Comparison of ENCODE assay signal across 9 cellular contexts in the genomic region with DNA sequence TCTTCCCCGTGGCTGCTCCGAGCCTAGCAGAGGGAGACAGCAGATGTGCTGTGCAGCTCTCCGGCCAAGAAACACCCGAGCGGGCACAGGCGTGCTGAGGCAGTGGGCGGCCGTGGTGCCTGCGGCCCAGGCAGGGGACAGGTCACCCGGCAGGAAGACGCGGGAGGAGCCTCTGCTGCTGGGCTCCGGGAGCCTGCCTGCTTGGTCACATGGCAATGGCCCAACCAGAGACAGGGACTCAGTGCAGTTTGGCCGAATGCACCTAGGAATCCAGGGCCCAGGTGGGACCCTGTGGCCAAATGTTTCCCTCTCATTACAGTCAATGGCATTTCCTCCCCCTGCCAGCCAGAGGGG.
DNase-seq lines count a peak whose midpoint lies in the region; ATAC-seq and TF ChIP-seq lines count a peak whose summit lies in the region.
"Had no signal": no experiment of that assay in that cellular context is flagged by ENCODE, and none has a peak within 500 bp of the region (broad histone marks: within the 10 kb centered on the region; RNA-seq: fewer than 3 reads in every experiment).

No MANE protein-coding gene starts in this region.

- no peaks in the 10 kb centered on the region for H3K27me3 Mint-ChIP-seq in neural crest cell (ENCODE audit: low read depth)

- no peak overlapping the region for H3K27ac Mint-ChIP-seq in neural crest cell (ENCODE audit: unreplicated experiment)

- ATAC-seq in HG03565 (IDR thresholded peaks at IDR 0.05; ENCODE audit: unreplicated experiment) (no peak), GM21825 (IDR thresholded peaks at IDR 0.05; ENCODE audit: unreplicated experiment) (no peak)

- H3K79me2 ChIP-seq in ACC112 (ENCODE audit: control insufficient read depth, insufficient read depth, low read length, unreplicated experiment), result no peaks in the 10 kb centered on the region

- intact Hi-C loops in esophagus squamous epithelium (cut with DNase I), result loop anchor here (10.0 kb wide), 1 partner anchor 103 kb away; no protein-coding TSS in a partner anchor

- peak; percentile 71 for DNase-seq in NCI-H69 (lab: John Stamatoyannopoulos, UW)
- no peak for DNase-seq in esophagus squamous epithelium (lab: John Stamatoyannopoulos, UW)
- DNase-seq in neural crest cell (ENCODE audit: low read depth, low spot score), result peak; percentile 8
- DNase-seq in activated CD4-positive, alpha-beta T cell treated with anti-CD3 and anti-CD28 coated beads for 48 hours, result no peak
- DNase-seq in stimulated activated CD4-positive, alpha-beta T cell treated with anti-CD3 and anti-CD28 coated beads, Interleukin-1b, Interleukin-23, amount 100 ng/mL, for 48 hours, result no peak

- H3K4me1 ChIP-seq in ACC112 (ENCODE audit: control insufficient read depth, insufficient read depth, low read length, unreplicated experiment), result no peaks in the 10 kb centered on the region
- peaks cover 0 to 13% (median 9%) of the 10 kb centered on the region in 3 donors for H3K4me1 ChIP-seq in esophagus squamous epithelium

- TF ChIP-seq POLR2A in esophagus squamous epithelium (IDR thresholded peaks at IDR 0.05), result no peak

- H3K36me3 ChIP-seq in ACC112 (ENCODE audit: insufficient read depth, low read length) (no peaks in the 10 kb centered on the region), esophagus squamous epithelium (no peaks in the 10 kb centered on the region)
- H3K36me3 ChIP-seq: SJSA1 had no signal

- no peaks in the 10 kb centered on the region for H3K9me3 ChIP-seq in esophagus squamous epithelium
- H3K9me3 ChIP-seq: SJSA1 had no signal

- H3K4me3 ChIP-seq in ACC112 (ENCODE audit: low read depth, low read length) (peak overlapping the region; percentile 33; the same call in 1 of the 2 replicates), esophagus squamous epithelium (peak overlapping the region; percentile 6 to 59 (median 37))
- H3K4me3 ChIP-seq: SJSA1 had no signal

- 36 to 40% methylated on average over 2 to 3 of the region's 14 CpGs for WGBS in esophagus squamous epithelium, 2 donors

- peaks cover 3% of the 10 kb centered on the region for H3K36me3 Mint-ChIP-seq in neural crest cell (ENCODE audit: low read depth)

- H3K4me1 Mint-ChIP-seq in neural crest cell, result peaks cover 16% of the 10 kb centered on the region

- TF ChIP-seq CTCF in esophagus squamous epithelium (IDR thresholded peaks at IDR 0.05), result no peak
- TF ChIP-seq CTCF in neural crest cell (conservative IDR thresholded peaks at IDR 0.05), result no peak

- no peak overlapping the region for H2AFZ ChIP-seq in ACC112 (ENCODE audit: low read length, unreplicated experiment)

- H3K27me3 ChIP-seq in ACC112 (ENCODE audit: insufficient read depth, low read length) (peaks cover 7% of the 10 kb centered on the region; the same call in 1 of the 2 replicates), esophagus squamous epithelium (peaks cover 0 to 13% (median 0%) of the 10 kb centered on the region in 4 donors)
- H3K27me3 ChIP-seq: SJSA1 had no signal

- H3K27ac ChIP-seq in ACC112 (ENCODE audit: low read depth, low read length) (no peak overlapping the region), esophagus squamous epithelium (peak overlapping the region in 3 of 4 donors; percentile 10 to 42 (median 29))
- H3K27ac ChIP-seq: SJSA1 had no signal

- H3K4me3 Mint-ChIP-seq in neural crest cell, result no peak overlapping the region

- no peaks in the 10 kb centered on the region for H3K9me3 Mint-ChIP-seq in neural crest cell

Comparison
In these comparisons a context has a peak if more than half of its experiments do, and no peak if none do; other contexts are left out.
1. DNase-seq: peak in NCI-H69 (single experiment) and neural crest cell (single experiment); none in esophagus squamous epithelium (single experiment), activated CD4-positive, alpha-beta T cell treated with anti-CD3 and anti-CD28 coated beads for 48 hours (single experiment) and stimulated activated CD4-positive, alpha-beta T cell treated with anti-CD3 and anti-CD28 coated beads, Interleukin-1b, Interleukin-23, amount 100 ng/mL, for 48 hours (single experiment).